12 cellular contexts compared by ENCODE assay signal in genomic region chr5:124952566-124952965, GRCh38.
DNase-seq lines count a peak whose midpoint lies in the region; ATAC-seq and TF ChIP-seq lines count a peak whose summit lies in the region.
"Had no signal": no experiment of that assay in that cellular context is flagged by ENCODE, and none has a peak within 500 bp of the region (broad histone marks: within the 10 kb centered on the region; RNA-seq: fewer than 3 reads in every experiment).

No MANE protein-coding gene starts in this region.

- peak; percentile 41 for DNase-seq in RPMI8226
- DNase-seq in chondrocyte (ENCODE audit: low spot score) = no peak
- DNase-seq in activated naive CD8-positive, alpha-beta T cell treated with anti-CD3 and anti-CD28 coated beads, Interleukin-2, amount 50 U/mL, for 24 hours = no peak
- DNase-seq in NCI-H1105 treated with DMSO at 0.1 percent for 48 hours (lab: John Stamatoyannopoulos, UW) = no peak
- no peak for DNase-seq in GM13976 (ENCODE audit: low spot score)
- DNase-seq: central memory CD4-positive, alpha-beta T cell; GM23248; lower lobe of right lung; T-helper 9 cell had no signal

- TF ChIP-seq CTCF in chondrocyte (IDR thresholded peaks at IDR 0.05) (no peak), GM13976 (IDR thresholded peaks at IDR 0.05; ENCODE audit: borderline replicate concordance, control extremely low read depth, extremely low read depth, insufficient read depth, missing control alignments) (no peak)

- no peaks in the 10 kb centered on the region for H3K27me3 Mint-ChIP-seq in chondrocyte (ENCODE audit: low read depth)
- peaks cover 3% of the 10 kb centered on the region for H3K27me3 Mint-ChIP-seq in activated naive CD8-positive, alpha-beta T cell treated with anti-CD3 and anti-CD28 coated beads, Interleukin-2, amount 50 U/mL, for 24 hours

- H3K4me3 Mint-ChIP-seq in chondrocyte (ENCODE audit: unreplicated experiment) = no peak overlapping the region
- no peak overlapping the region for H3K4me3 Mint-ChIP-seq in activated naive CD8-positive, alpha-beta T cell treated with anti-CD3 and anti-CD28 coated beads, Interleukin-2, amount 50 U/mL, for 24 hours

- no peaks in the 10 kb centered on the region for H3K36me3 Mint-ChIP-seq in chondrocyte (ENCODE audit: low read depth)
- H3K36me3 Mint-ChIP-seq in activated naive CD8-positive, alpha-beta T cell treated with anti-CD3 and anti-CD28 coated beads, Interleukin-2, amount 50 U/mL, for 24 hours (ENCODE audit: low read depth) = no peaks in the 10 kb centered on the region

- in situ Hi-C loops in GM13976 (cut with MboI; ENCODE audit: low sequenced_read_pairs, unreplicated experiment) = no loop called here

- no peak overlapping the region for H3K27ac Mint-ChIP-seq in chondrocyte (ENCODE audit: unreplicated experiment)
- no peak overlapping the region for H3K27ac Mint-ChIP-seq in activated naive CD8-positive, alpha-beta T cell treated with anti-CD3 and anti-CD28 coated beads, Interleukin-2, amount 50 U/mL, for 24 hours

- H3K4me1 Mint-ChIP-seq in chondrocyte (ENCODE audit: low read depth) = peaks cover 30% of the 10 kb centered on the region
- peaks cover 11% of the 10 kb centered on the region for H3K4me1 Mint-ChIP-seq in activated naive CD8-positive, alpha-beta T cell treated with anti-CD3 and anti-CD28 coated beads, Interleukin-2, amount 50 U/mL, for 24 hours

- ATAC-seq in GM18867 (IDR thresholded peaks at IDR 0.05; ENCODE audit: unreplicated experiment) = peak; percentile 79
- peak; percentile 56 for ATAC-seq in GM21423 (IDR thresholded peaks at IDR 0.05; ENCODE audit: unreplicated experiment)
- peak; percentile 71 for ATAC-seq in HG03064 (IDR thresholded peaks at IDR 0.05; ENCODE audit: low read depth, unreplicated experiment)
- no peak for ATAC-seq in activated naive CD8-positive, alpha-beta T cell treated with anti-CD3 and anti-CD28 coated beads, Interleukin-2, amount 50 U/mL, for 24 hours

- no peaks in the 10 kb centered on the region for H3K9me3 Mint-ChIP-seq in chondrocyte (ENCODE audit: low read depth)
- peaks cover 5% of the 10 kb centered on the region for H3K9me3 Mint-ChIP-seq in activated naive CD8-positive, alpha-beta T cell treated with anti-CD3 and anti-CD28 coated beads, Interleukin-2, amount 50 U/mL, for 24 hours
